9 cellular contexts compared by ENCODE assay signal in the genomic region with DNA sequence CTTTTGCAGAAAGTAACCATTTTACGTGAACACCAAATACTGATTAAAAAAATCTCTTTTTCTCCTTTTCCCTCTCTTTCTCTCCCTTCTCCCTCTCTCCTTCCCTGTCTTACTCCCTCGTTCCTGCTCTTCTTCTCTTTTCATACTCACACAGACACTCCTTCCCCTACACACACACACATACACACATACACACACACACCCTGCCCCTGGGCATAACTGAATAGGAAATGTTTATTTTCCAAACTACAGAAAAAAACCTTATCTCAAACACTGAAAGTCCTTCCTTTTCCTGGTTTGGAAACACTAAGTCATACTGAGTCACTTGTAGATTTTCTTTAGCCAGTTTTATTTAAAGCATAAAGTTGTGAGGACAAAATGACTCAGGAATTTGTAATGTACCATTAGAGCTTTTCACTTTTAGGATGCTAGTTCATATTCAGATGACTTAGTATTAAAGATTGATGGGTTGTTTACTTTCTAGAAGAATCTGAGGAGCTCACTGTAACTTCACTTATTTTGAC.
DNase-seq lines count a peak whose midpoint lies in the region; ATAC-seq and TF ChIP-seq lines count a peak whose summit lies in the region.
"Had no signal": no experiment of that assay in that cellular context is flagged by ENCODE, and none has a peak within 500 bp of the region (broad histone marks: within the 10 kb centered on the region; RNA-seq: fewer than 3 reads in every experiment).

No MANE protein-coding gene starts in this region.

- H3K36me3 Mint-ChIP-seq in mesothelial cell of epicardium: peaks cover 15% of the 10 kb centered on the region

- peak overlapping the region; percentile 91; the same call in 1 of the 2 replicates for H3K27ac ChIP-seq in MM.1S (ENCODE audit: low read length)
- H3K27ac ChIP-seq in cingulate gyrus (ENCODE audit: low read depth, low read length): peak overlapping the region; percentile 62

- H3K4me3 ChIP-seq in AG10803 (ENCODE audit: low read length) (no peak overlapping the region), MM.1S (ENCODE audit: low read length) (no peak overlapping the region)

- H3K9me3 Mint-ChIP-seq in mesothelial cell of epicardium: peaks cover 4% of the 10 kb centered on the region

- peaks cover 93% of the 10 kb centered on the region for H3K79me2 ChIP-seq in MM.1S (ENCODE audit: low read length)

- no peak overlapping the region for H2AFZ ChIP-seq in MM.1S (ENCODE audit: low read length)

- no peak overlapping the region for H3K9ac ChIP-seq in MM.1S (ENCODE audit: low read length)

- no peaks in the 10 kb centered on the region for H3K9me2 ChIP-seq in MM.1S (replicated peaks; ENCODE audit: insufficient read depth, low read length)

- peak overlapping the region; percentile 21 for H3K27ac Mint-ChIP-seq in mesothelial cell of epicardium

- no peaks in the 10 kb centered on the region for H3K27me3 Mint-ChIP-seq in mesothelial cell of epicardium (ENCODE audit: low read depth)

- H3F3A ChIP-seq in MM.1S (ENCODE audit: insufficient read depth, low read length): peaks cover 60% of the 10 kb centered on the region

- peaks cover 79% of the 10 kb centered on the region for H3K4me1 ChIP-seq in MM.1S (ENCODE audit: low read length)

- H4K20me1 ChIP-seq in MM.1S (ENCODE audit: insufficient read depth, low read length): no peaks in the 10 kb centered on the region

- H3K36me3 ChIP-seq in MM.1S (replicated peaks; ENCODE audit: insufficient read depth, low read length): 0 out of 2 replicates have a peak, but pooled peaks cover under 1% of the 10 kb centered on the region

- H3K4me3 Mint-ChIP-seq in mesothelial cell of epicardium: no peak overlapping the region

- peaks cover 13% of the 10 kb centered on the region for H3K4me1 Mint-ChIP-seq in mesothelial cell of epicardium

- H3K4me2 ChIP-seq in MM.1S (ENCODE audit: low read depth, low read length): peak overlapping the region; percentile 93

- TF ChIP-seq CTCF in AG10803 (conservative IDR thresholded peaks at IDR 0.05; ENCODE audit: low read length) (no peak), MM.1S (IDR thresholded peaks at IDR 0.05; ENCODE audit: low read length) (no peak), mesothelial cell of epicardium (IDR thresholded peaks at IDR 0.05; ENCODE audit: unreplicated experiment) (no peak)

- H3K9me3 ChIP-seq in MM.1S (replicated peaks; ENCODE audit: insufficient read depth, low read length): no peaks in the 10 kb centered on the region

- no peak for ATAC-seq in GM18868 (IDR thresholded peaks at IDR 0.05; ENCODE audit: unreplicated experiment)

- no peaks in the 10 kb centered on the region for H3K27me3 ChIP-seq in MM.1S (replicated peaks; ENCODE audit: insufficient read depth, low read length)

- DNase-seq in AG10803 (ENCODE audit: low read depth) (peak; percentile 74), MM.1S (no peak), mesothelial cell of epicardium (ENCODE audit: low spot score in 2 of 2, unreplicated experiment in 2 of 2) (no peak), DMS153 (lab: John Stamatoyannopoulos, UW) (no peak), inferior parietal cortex (ENCODE audit: extremely low spot score) (no peak), T-helper 9 cell (no peak)
- DNase-seq: stimulated activated CD4-positive, alpha-beta T cell treated with anti-CD3 and anti-CD28 coated beads, Interleukin-12 subunit alpha, Interleukin-12 subunit beta, amount 100 ng/mL, for 4 hours had no signal
